Comparison of ENCODE assay signal across 11 cellular contexts in genomic region chr11:85256433-85256832, GRCh38.
"Had no signal": no experiment of that assay in that cellular context is flagged by ENCODE, and none has a peak within 500 bp of the region (broad histone marks: within the 10 kb centered on the region; RNA-seq: fewer than 3 reads in every experiment).

No MANE protein-coding gene starts in this region.

- H3K4me2 ChIP-seq: GM23338 had no signal

- H3K4me3 Mint-ChIP-seq: GM23338, H9, HFFc6 had no signal

- H3K9ac ChIP-seq: GM23248 had no signal

- H3K27ac Mint-ChIP-seq: HFFc6 had no signal

- H3K4me3 ChIP-seq: GM23248, GM23338, HAP-1 had no signal

- H3K9me3 ChIP-seq: HAP-1 had no signal

- H3K27ac ChIP-seq: GM23248 had no signal

- H3K9me3 Mint-ChIP-seq: H9 had no signal

- H3K36me3 ChIP-seq: HAP-1 had no signal

- DNase-seq: GM23248, GOT3, H7, H9, HCEC 1CT, HFFc6 had no signal

- H2AFZ ChIP-seq: GM23248, GM23338 had no signal

- FAIRE-seq: H1, H54 had no signal

- ATAC-seq: GM23338, HCT116 had no signal
